In the genomic region with DNA sequence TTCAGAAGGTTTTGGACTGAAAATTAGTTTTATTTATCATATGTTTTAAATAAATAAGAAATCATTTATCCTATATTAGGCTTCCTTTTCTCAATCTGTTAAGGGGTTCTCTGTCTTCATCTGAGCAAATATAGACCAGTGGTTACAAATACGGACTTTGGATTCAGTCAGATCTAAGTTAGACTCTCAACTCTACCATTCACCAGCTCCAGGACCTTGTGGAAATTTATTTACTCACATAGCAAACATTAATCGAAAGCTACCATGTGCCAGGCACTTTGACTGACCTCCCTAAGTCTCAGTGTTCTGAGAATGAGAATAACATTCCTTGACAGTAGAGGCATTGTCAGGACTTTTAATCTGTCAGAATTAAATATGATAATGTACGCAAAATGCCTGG, we compare ENCODE assay signal across 27 cellular contexts. TPM values are rescaled to one million over a fixed set of nuclear protein-coding genes. Genes with fewer than 3 reads are reported as not detected.
"Had no signal": no experiment of that assay in that cellular context is flagged by ENCODE, and none has a peak within 500 bp of the region (broad histone marks: within the 10 kb centered on the region; RNA-seq: fewer than 3 reads in every experiment).

No MANE protein-coding gene starts in this region.

- H3K27me3 ChIP-seq: colonic mucosa, gastrocnemius medialis, ovary, stomach, thyroid gland, vagina had no signal

- H3K4me3 ChIP-seq: colonic mucosa, gastrocnemius medialis, left ventricle myocardium inferior, lower lobe of right lung, ovary, stomach, thyroid gland, vagina had no signal

- H3K9me3 ChIP-seq: colonic mucosa, gastrocnemius medialis, left ventricle myocardium inferior, lower lobe of right lung, ovary, stomach, thyroid gland, vagina had no signal

- DNase-seq: colonic mucosa; effector CD8-positive, alpha-beta T cell; endodermal cell; foreskin fibroblast; gastrocnemius medialis; head of caudate nucleus; left cardiac atrium; left ventricle myocardium inferior; lower lobe of right lung; natural killer cell; occipital lobe; ovary; stimulated activated CD4-positive, alpha-beta T cell treated with anti-CD3 and anti-CD28 coated beads, Interleukin-2, amount 100 ng/mL, for 24 hours; stimulated activated CD4-positive, alpha-beta T cell treated with anti-CD3 and anti-CD28 coated beads, Interleukin-4, amount 100 ng/mL, for 24 hours; stimulated activated naive CD4-positive, alpha-beta T cell treated with Interleukin-2 at 50 U/mL for 16 hours; stomach; thyroid gland; trophoblast cell had no signal

- ATAC-seq: esophagus mucosa; gastrocnemius medialis; left cardiac atrium; natural killer cell; sciatic nerve; stimulated activated effector memory CD8-positive, alpha-beta T cell treated with anti-CD3 and anti-CD28 coated beads, Interleukin-12 subunit alpha, Interleukin-12 subunit beta, amount 100 ng/mL, for 72 hours had no signal

- H3K4me1 ChIP-seq: colonic mucosa, gastrocnemius medialis, left ventricle myocardium inferior, lower lobe of right lung, stomach, thyroid gland, vagina had no signal

- H3K27ac ChIP-seq: colonic mucosa, epithelial cell of prostate, gastrocnemius medialis, left ventricle myocardium inferior, lower lobe of right lung, ovary, stomach, thyroid gland, vagina had no signal

- H3K36me3 ChIP-seq: colonic mucosa, gastrocnemius medialis, left ventricle myocardium inferior, lower lobe of right lung, ovary, stomach, thyroid gland, vagina had no signal

RNA-seq across cellular contexts. Expression of a gene that starts 22.3 kb away (rescaled TPM):
- total RNA-seq: gastrocnemius medialis, glomerular endothelial cell, left cardiac atrium, left ventricle myocardium inferior, lower lobe of right lung, mesenteric fat pad, natural killer cell, ovary, sciatic nerve, subcutaneous adipose tissue, ureter had no signal
